1 cellular context compared by ENCODE assay signal in genomic region chr11:123478352-123478986, GRCh38.
TF ChIP-seq lines count a peak whose summit lies in the region.

No MANE protein-coding gene starts in this region.

TF ChIP-seq in HCT116, 20 proteins besides CTCF, POLR2A, EP300 and RAD21 (continued from another document):
- no peak for TF ChIP-seq ZBTB33 (IDR thresholded peaks at IDR 0.05; ENCODE audit: extremely low read depth, insufficient replicate concordance, low read length)
